Comparison of ENCODE assay signal across 1 cellular context in the genomic region with DNA sequence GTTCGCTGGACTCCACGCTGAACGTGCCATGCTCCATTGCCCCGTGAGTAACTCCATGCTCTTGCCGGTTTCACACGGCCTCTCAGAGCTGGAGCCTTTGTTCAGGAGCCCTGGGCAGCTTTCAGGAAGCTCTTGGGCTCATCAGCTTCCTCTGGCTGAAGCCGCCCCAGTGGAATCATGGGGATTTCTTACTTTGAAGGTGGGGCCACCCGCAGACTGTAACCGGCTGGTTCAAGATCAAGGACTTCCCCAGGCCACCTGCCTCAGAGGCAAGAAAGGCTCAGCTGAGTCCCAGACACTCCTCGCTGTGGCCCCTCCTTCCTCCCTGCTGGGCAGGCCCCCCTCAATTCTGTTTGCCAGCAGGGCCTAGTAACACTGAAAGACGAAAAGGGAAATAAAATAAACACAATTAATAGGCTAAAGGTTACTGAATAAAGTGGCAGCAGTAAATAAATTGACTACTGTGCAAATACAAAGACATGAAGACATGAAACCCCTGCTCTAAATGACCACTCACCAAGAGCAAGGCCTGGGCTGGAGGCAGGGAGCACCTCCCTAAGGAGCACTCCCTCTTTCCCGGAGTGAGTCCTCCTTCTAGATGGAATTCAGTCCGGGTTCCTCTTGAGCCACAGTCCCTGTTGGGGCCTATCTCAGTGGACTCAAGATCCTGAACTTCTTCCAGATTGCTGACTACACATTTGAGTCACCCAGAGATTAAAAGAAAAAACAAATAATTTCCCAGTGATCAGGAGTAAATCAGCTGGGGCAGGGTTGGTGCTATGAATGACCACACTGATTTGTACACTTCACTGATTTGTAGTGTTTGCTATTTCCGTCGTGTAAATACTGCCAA.
TF ChIP-seq lines count a peak whose summit lies in the region.

No MANE protein-coding gene starts in this region.

TF ChIP-seq in H1, 55 proteins besides CTCF, POLR2A, EP300 and RAD21:
- TF ChIP-seq, protein P1, sequence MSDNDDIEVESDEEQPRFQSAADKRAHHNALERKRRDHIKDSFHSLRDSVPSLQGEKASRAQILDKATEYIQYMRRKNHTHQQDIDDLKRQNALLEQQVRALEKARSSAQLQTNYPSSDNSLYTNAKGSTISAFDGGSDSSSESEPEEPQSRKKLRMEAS (IDR thresholded peaks at IDR 0.05): peak; percentile 46; the same call in 1 of the 2 replicates
- TF ChIP-seq BACH1 (IDR thresholded peaks at IDR 0.05; ENCODE audit: low read length) (no peak), HDAC2 (IDR thresholded peaks at IDR 0.05; ENCODE audit: borderline replicate concordance in 1 of 2, low read depth in 2 of 2, low read length in 2 of 2) (0 out of 4 replicates have a peak, but pooled peaks of 1 of the 2 experiments have one; percentile 47), HDAC6 (IDR thresholded peaks at IDR 0.05; ENCODE audit: low read depth, low read length) (no peak)
